ENCODE assay signal across 31 cellular contexts in genomic region chr10:86031-86430, GRCh38. TPM values are rescaled to one million over a fixed set of nuclear protein-coding genes. Genes with fewer than 3 reads are reported as not detected.
"Had no signal": no experiment of that assay in that cellular context is flagged by ENCODE, and none has a peak within 500 bp of the region (broad histone marks: within the 10 kb centered on the region; RNA-seq: fewer than 3 reads in every experiment).

No MANE protein-coding gene starts in this region.

- H3K4me3 ChIP-seq: stomach, suprapubic skin, testis, thoracic aorta, thyroid gland, tibial artery, tibial nerve, transverse colon, upper lobe of left lung, upper lobe of right lung, uterus, vagina had no signal

- DNase-seq: stimulated activated CD4-positive, alpha-beta T cell treated with anti-CD3 and anti-CD28 coated beads, Interleukin-2, amount 100 ng/mL, for 48 hours; stimulated activated CD4-positive, alpha-beta T cell treated with anti-CD3 and anti-CD28 coated beads, Interleukin-4, amount 100 ng/mL, for 1 hour; stimulated activated CD4-positive, alpha-beta T cell treated with anti-CD3 and anti-CD28 coated beads, Interleukin-4, amount 100 ng/mL, for 24 hours; stimulated activated CD4-positive, alpha-beta T cell treated with anti-CD3 and anti-CD28 coated beads, Interleukin-4, amount 100 ng/mL, for 4 hours; stimulated activated CD8-positive, alpha-beta memory T cell treated with anti-CD3 and anti-CD28 coated beads, Interleukin-4, amount 100 ng/mL, for 48 hours; stimulated activated naive B cell treated with anti-CD40 and anti-IgM and Interleukin-4, amounts not matched to agents 10 μg/mL and 1 μg/mL and 100 μg/mL, for 72 hours; stimulated activated naive CD4-positive, alpha-beta T cell; stimulated activated naive CD4-positive, alpha-beta T cell treated with Interleukin-2 at 50 U/mL for 16 hours; stimulated activated naive CD8-positive, alpha-beta T cell treated with anti-CD3 and anti-CD28 coated beads, Interleukin-15, amount 100 ng/mL, for 72 hours; stimulated activated naive CD8-positive, alpha-beta T cell treated with anti-CD3 and anti-CD28 coated beads, Interleukin-15, Interleukin-2, amounts not matched to agents 100 U/mL and 50 U/mL, for 24 hours; stomach; substantia nigra; testis; thyroid gland; tibial artery; transverse colon; trophoblast cell; upper lobe of right lung; uterus had no signal

- H3K27ac Mint-ChIP-seq: stimulated activated effector memory CD8-positive, alpha-beta T cell treated with anti-CD3 and anti-CD28 coated beads, Interleukin-12 subunit alpha, Interleukin-12 subunit beta, amount 100 ng/mL, for 72 hours; stimulated activated memory B cell treated with anti-CD40 and anti-IgM and Interleukin-4, amounts not matched to agents 10 μg/mL and 1 μg/mL and 100 μg/mL, for 72 hours; stimulated activated naive B cell treated with anti-CD40 and anti-IgM and Interleukin-4, amounts not matched to agents 10 μg/mL and 1 μg/mL and 100 μg/mL, for 72 hours; stimulated activated naive CD8-positive, alpha-beta T cell treated with anti-CD3 and anti-CD28 coated beads, Interleukin-15, amount 100 ng/mL, for 72 hours; stimulated activated naive CD8-positive, alpha-beta T cell treated with anti-CD3 and anti-CD28 coated beads, Interleukin-15, Interleukin-2, amounts not matched to agents 100 ng/mL and 50 ng/mL, for 24 hours; type B pancreatic cell had no signal

- H3K9me3 ChIP-seq: stomach, suprapubic skin, testis, thoracic aorta, thyroid gland, tibial artery, tibial nerve, transverse colon, upper lobe of left lung, upper lobe of right lung, uterus, vagina had no signal

- H3K27me3 ChIP-seq: testis, thyroid gland, tibial nerve, transverse colon, upper lobe of left lung, upper lobe of right lung, uterus, vagina had no signal

- H3K4me1 Mint-ChIP-seq: stimulated activated memory B cell treated with anti-CD40 and anti-IgM and Interleukin-4, amounts not matched to agents 10 μg/mL and 1 μg/mL and 100 μg/mL, for 72 hours; stimulated activated naive CD8-positive, alpha-beta T cell treated with anti-CD3 and anti-CD28 coated beads, Interleukin-15, amount 100 ng/mL, for 72 hours had no signal

- H3K9me3 Mint-ChIP-seq: stimulated activated effector memory CD8-positive, alpha-beta T cell treated with anti-CD3 and anti-CD28 coated beads, Interleukin-12 subunit alpha, Interleukin-12 subunit beta, amount 100 ng/mL, for 72 hours; stimulated activated memory B cell treated with anti-CD40 and anti-IgM and Interleukin-4, amounts not matched to agents 10 μg/mL and 1 μg/mL and 100 μg/mL, for 72 hours; stimulated activated naive B cell treated with anti-CD40 and anti-IgM and Interleukin-4, amounts not matched to agents 10 μg/mL and 1 μg/mL and 100 μg/mL, for 72 hours; stimulated activated naive CD8-positive, alpha-beta T cell treated with anti-CD3 and anti-CD28 coated beads, Interleukin-15, amount 100 ng/mL, for 72 hours; stimulated activated naive CD8-positive, alpha-beta T cell treated with anti-CD3 and anti-CD28 coated beads, Interleukin-15, Interleukin-2, amounts not matched to agents 100 ng/mL and 50 ng/mL, for 24 hours; type B pancreatic cell had no signal

- H3K36me3 ChIP-seq: stomach, suprapubic skin, thoracic aorta, thyroid gland, tibial artery, tibial nerve, transverse colon, upper lobe of left lung, upper lobe of right lung, uterus, vagina had no signal

- H3K4me1 ChIP-seq: testis, tibial artery, tibial nerve, transverse colon, upper lobe of left lung, upper lobe of right lung, uterus, vagina had no signal

- H3K36me3 Mint-ChIP-seq: stimulated activated effector memory CD8-positive, alpha-beta T cell treated with anti-CD3 and anti-CD28 coated beads, Interleukin-12 subunit alpha, Interleukin-12 subunit beta, amount 100 ng/mL, for 72 hours; stimulated activated memory B cell treated with anti-CD40 and anti-IgM and Interleukin-4, amounts not matched to agents 10 μg/mL and 1 μg/mL and 100 μg/mL, for 72 hours; stimulated activated naive B cell treated with anti-CD40 and anti-IgM and Interleukin-4, amounts not matched to agents 10 μg/mL and 1 μg/mL and 100 μg/mL, for 72 hours; type B pancreatic cell had no signal

- ATAC-seq: stimulated activated effector memory CD8-positive, alpha-beta T cell treated with anti-CD3 and anti-CD28 coated beads, Interleukin-12 subunit alpha, Interleukin-12 subunit beta, amount 100 ng/mL, for 72 hours; stimulated activated memory B cell treated with anti-CD40 and anti-IgM and Interleukin-4, amounts not matched to agents 10 μg/mL and 1 μg/mL and 100 μg/mL, for 72 hours; stimulated activated naive B cell treated with anti-CD40 and anti-IgM and Interleukin-4, amounts not matched to agents 10 μg/mL and 1 μg/mL and 100 μg/mL, for 72 hours; stimulated activated naive CD8-positive, alpha-beta T cell treated with anti-CD3 and anti-CD28 coated beads, Interleukin-15, amount 100 ng/mL, for 72 hours; stimulated activated naive CD8-positive, alpha-beta T cell treated with anti-CD3 and anti-CD28 coated beads, Interleukin-15, Interleukin-2, amounts not matched to agents 100 U/mL and 50 U/mL, for 24 hours; upper lobe of right lung had no signal

- H3K27me3 Mint-ChIP-seq: stimulated activated naive CD8-positive, alpha-beta T cell treated with anti-CD3 and anti-CD28 coated beads, Interleukin-15, Interleukin-2, amounts not matched to agents 100 ng/mL and 50 ng/mL, for 24 hours had no signal

- H3K27ac ChIP-seq: stomach, suprapubic skin, testis, thoracic aorta, thyroid gland, tibial artery, tibial nerve, transverse colon, upper lobe of left lung, upper lobe of right lung, uterus, vagina had no signal

- H3K4me3 Mint-ChIP-seq: stimulated activated effector memory CD8-positive, alpha-beta T cell treated with anti-CD3 and anti-CD28 coated beads, Interleukin-12 subunit alpha, Interleukin-12 subunit beta, amount 100 ng/mL, for 72 hours; stimulated activated memory B cell treated with anti-CD40 and anti-IgM and Interleukin-4, amounts not matched to agents 10 μg/mL and 1 μg/mL and 100 μg/mL, for 72 hours; stimulated activated naive B cell treated with anti-CD40 and anti-IgM and Interleukin-4, amounts not matched to agents 10 μg/mL and 1 μg/mL and 100 μg/mL, for 72 hours; stimulated activated naive CD8-positive, alpha-beta T cell treated with anti-CD3 and anti-CD28 coated beads, Interleukin-15, amount 100 ng/mL, for 72 hours; stimulated activated naive CD8-positive, alpha-beta T cell treated with anti-CD3 and anti-CD28 coated beads, Interleukin-15, Interleukin-2, amounts not matched to agents 100 ng/mL and 50 ng/mL, for 24 hours; type B pancreatic cell had no signal

RNA-seq across cellular contexts. Expression of gene TUBB8, which starts 36.9 kb away (rescaled TPM):
- total RNA-seq: stomach, subcutaneous adipose tissue, suprapubic skin, temporal lobe, thoracic aorta, upper lobe of left lung, urinary bladder, uterus, vagina had no signal
